Comparison of ENCODE assay signal across 8 cellular contexts in the genomic region with DNA sequence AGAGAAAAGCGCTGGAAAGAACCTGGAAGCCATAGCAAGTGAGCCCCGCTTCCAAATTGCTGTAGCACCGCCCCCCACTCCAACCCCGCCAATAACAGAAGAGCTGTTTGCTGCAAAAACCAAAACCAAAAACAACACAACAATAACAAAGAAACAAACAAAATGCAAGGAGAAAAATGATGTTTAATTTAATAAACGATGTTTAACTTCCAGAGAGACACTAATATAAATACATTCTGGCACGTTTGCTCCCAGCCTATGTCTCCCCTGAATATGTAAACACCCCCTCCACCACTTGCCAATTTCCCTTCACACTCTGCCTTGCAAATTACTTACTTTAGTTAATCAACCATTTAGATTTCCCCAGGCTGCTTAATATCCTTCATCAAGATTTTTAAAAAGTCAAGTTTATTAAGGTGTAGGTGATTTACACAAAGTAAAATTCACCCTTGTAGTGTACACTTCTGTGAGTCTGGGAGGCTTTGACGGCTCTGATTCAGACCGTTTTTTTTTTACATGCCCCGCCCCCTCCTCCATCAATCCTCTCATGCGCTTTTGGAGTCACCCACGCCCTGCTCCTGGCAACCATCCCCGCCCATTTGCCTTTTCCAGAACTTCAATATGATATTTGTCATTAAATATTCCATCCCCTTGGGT. TPM values are rescaled to one million over a fixed set of nuclear protein-coding genes. Genes with fewer than 3 reads are reported as not detected.
DNase-seq lines count a peak whose midpoint lies in the region; ATAC-seq and TF ChIP-seq lines count a peak whose summit lies in the region.

No MANE protein-coding gene starts in this region.

- TF ChIP-seq CTCF in mucosa of descending colon (IDR thresholded peaks at IDR 0.05): no peak
- TF ChIP-seq CTCF in type B pancreatic cell (conservative IDR thresholded peaks at IDR 0.05): peak; percentile 14

- no peak overlapping the region for H3K4me3 ChIP-seq in mucosa of descending colon

- H3K9me3 Mint-ChIP-seq in type B pancreatic cell: no peaks in the 10 kb centered on the region

- H3K36me3 Mint-ChIP-seq in type B pancreatic cell: no peaks in the 10 kb centered on the region

- ATAC-seq in esophagus mucosa (peak; percentile 34), mucosa of descending colon (peak; percentile 34), GM21717 (IDR thresholded peaks at IDR 0.05; ENCODE audit: unreplicated experiment) (no peak)

- intact Hi-C loops in mucosa of descending colon (cut with DNase I, micrococcal nuclease): loop anchor here in 1 of 2 donors (10.0 kb wide), 1 partner anchor 95 kb away; no protein-coding TSS in a partner anchor

- no peaks in the 10 kb centered on the region for H3K4me1 ChIP-seq in mucosa of descending colon (ENCODE audit: low read depth)

- no peaks in the 10 kb centered on the region for H3K36me3 ChIP-seq in mucosa of descending colon (ENCODE audit: low read depth)

- H3K27me3 Mint-ChIP-seq in type B pancreatic cell: peaks cover 6% of the 10 kb centered on the region

- DNase-seq in NCI-H2196 (lab: John Stamatoyannopoulos, UW; ENCODE audit: unreplicated experiment) (peak; percentile 7), NCI-H2196 treated with DMSO at 0.1 percent for 48 hours (lab: John Stamatoyannopoulos, UW; ENCODE audit: unreplicated experiment) (no peak), NCI-H1694 treated with DMSO at 0.1 percent for 48 hours (lab: John Stamatoyannopoulos, UW) (peak; percentile 86), mucosa of descending colon (peak in 1 of 3 donors; percentile 44), type B pancreatic cell (ENCODE audit: extremely low spot score, unreplicated experiment) (no peak)
- peak; percentile 32 to 45 for DNase-seq in activated CD4-positive, alpha-beta T cell treated with anti-CD3 and anti-CD28 coated beads, Interleukin-2, amount 50 U/mL, for 48 hours

- H3K4me1 Mint-ChIP-seq in type B pancreatic cell (ENCODE audit: unreplicated experiment): peaks cover 16% of the 10 kb centered on the region

- no peaks in the 10 kb centered on the region for H3K9me3 ChIP-seq in mucosa of descending colon

- H3K27ac Mint-ChIP-seq in type B pancreatic cell: no peak overlapping the region

- H3K4me3 Mint-ChIP-seq in type B pancreatic cell: peak overlapping the region; percentile 88

RNA-seq across cellular contexts. Expression of gene IFI27L2, which starts 0.5 kb away (rescaled TPM):
- 30.8 TPM for total RNA-seq in esophagus mucosa
- total RNA-seq in mucosa of descending colon: 10 to 100 TPM; 22.4 to 25.5 (median 24.3) TPM
- 14.8 and 28.2 TPM in 2 replicates for total RNA-seq in type B pancreatic cell (ENCODE audit: low replicate concordance)

RNA-seq across cellular contexts. Expression of gene IFI27, which starts 19.4 kb away (rescaled TPM):
- 70.2 TPM for total RNA-seq in esophagus mucosa
- 1,000 to 10,000 TPM in 1 of 3 donors, 100 to 1,000 TPM in 2; 427 to 1,655 (median 710) TPM for total RNA-seq in mucosa of descending colon
- total RNA-seq in type B pancreatic cell (ENCODE audit: low replicate concordance): 12.6 and 15.5 TPM in 2 replicates

RNA-seq across cellular contexts. Expression of gene PPP4R4, which starts 44.2 kb away (rescaled TPM):
- total RNA-seq in esophagus mucosa (0.04 TPM), mucosa of descending colon (under 1 TPM in 1 of 3 donors, not detected in 2; 0.13 TPM), type B pancreatic cell (ENCODE audit: low replicate concordance) (1.3 and 1.9 TPM in 2 replicates)

RNA-seq across cellular contexts. Expression of gene IFI27L1, which starts 48.8 kb away (rescaled TPM):
- total RNA-seq in esophagus mucosa: 18.1 TPM
- 10 to 100 TPM; 19.9 to 29.9 (median 20.6) TPM for total RNA-seq in mucosa of descending colon
- total RNA-seq in type B pancreatic cell (ENCODE audit: low replicate concordance): 15.6 and 36.8 TPM in 2 replicates

RNA-seq across cellular contexts. Expression of gene DDX24, which starts 48.9 kb away (rescaled TPM):
- total RNA-seq in esophagus mucosa: 67.3 TPM
- total RNA-seq in mucosa of descending colon: 100 to 1,000 TPM in 2 of 3 donors, 10 to 100 TPM in 1; 90.6 to 197 (median 107) TPM
- 127 and 156 TPM in 2 replicates for total RNA-seq in type B pancreatic cell (ENCODE audit: low replicate concordance)

Comparison
In these comparisons a context has a peak if more than half of its experiments do, and no peak if none do; other contexts are left out.
1. DNase-seq: peak in NCI-H2196 (single experiment), NCI-H1694 treated with DMSO at 0.1 percent for 48 hours (single experiment) and activated CD4-positive, alpha-beta T cell treated with anti-CD3 and anti-CD28 coated beads, Interleukin-2, amount 50 U/mL, for 48 hours (2 of 2); none in NCI-H2196 treated with DMSO at 0.1 percent for 48 hours (single experiment) and type B pancreatic cell (single experiment).